Comparison of ENCODE assay signal across 18 cellular contexts in the genomic region with DNA sequence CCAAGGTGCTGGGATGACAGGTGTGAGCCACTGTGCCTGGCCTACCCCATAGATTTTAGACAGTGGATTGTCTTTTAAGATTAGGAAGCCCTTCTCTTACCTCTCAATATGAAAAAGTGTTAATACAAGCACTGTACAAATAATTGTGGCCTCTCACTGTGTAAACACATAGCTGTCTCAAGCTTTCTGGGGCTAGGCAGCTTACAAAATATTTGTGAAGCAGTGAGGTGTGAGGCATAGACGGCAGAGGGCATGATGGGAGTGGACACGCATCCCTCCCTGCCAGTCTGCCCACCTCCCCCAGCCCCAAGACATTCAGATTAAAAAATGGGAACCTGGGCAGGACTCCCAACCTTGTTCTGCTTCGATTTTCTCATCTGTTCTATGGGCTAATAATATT.
"Had no signal": no experiment of that assay in that cellular context is flagged by ENCODE, and none has a peak within 500 bp of the region (broad histone marks: within the 10 kb centered on the region; RNA-seq: fewer than 3 reads in every experiment).

No MANE protein-coding gene starts in this region.

- H3K4me1 ChIP-seq: left ventricle myocardium inferior had no signal

- H3K4me3 Mint-ChIP-seq: activated B cell treated with CpG ODN at 0.5 μM for 24 hours; activated CD4-positive, alpha-beta T cell treated with anti-CD3 and anti-CD28 coated beads for 36 hours; activated naive CD4-positive, alpha-beta T cell treated with anti-CD3 and anti-CD28 coated beads for 36 hours; activated T-cell treated with anti-CD3 and anti-CD28 coated beads, Interleukin-2, amount 50 U/mL, for 4 hours; nephron progenitor cell; T-helper 1 cell treated with Interleukin-12 subunit alpha and Interleukin-12 subunit beta and Interleukin-4 antibody, amounts not matched to agents 30 μg/mL and 1 μg/mL, for 36 hours had no signal

- H3K27me3 Mint-ChIP-seq: activated B cell treated with CpG ODN at 0.5 μM for 24 hours; activated CD4-positive, alpha-beta T cell treated with anti-CD3 and anti-CD28 coated beads for 36 hours had no signal

- H3K4me1 Mint-ChIP-seq: activated B cell treated with CpG ODN at 0.5 μM for 24 hours had no signal

- H3K4me3 ChIP-seq: cardiac muscle cell, left ventricle myocardium inferior, sigmoid colon had no signal

- H3K36me3 ChIP-seq: cardiac muscle cell had no signal

- H3K27ac Mint-ChIP-seq: activated B cell treated with CpG ODN at 0.5 μM for 24 hours; activated CD4-positive, alpha-beta T cell treated with anti-CD3 and anti-CD28 coated beads for 36 hours; activated naive CD4-positive, alpha-beta T cell treated with anti-CD3 and anti-CD28 coated beads for 36 hours; nephron progenitor cell; T-helper 1 cell treated with Interleukin-12 subunit alpha and Interleukin-12 subunit beta and Interleukin-4 antibody, amounts not matched to agents 30 μg/mL and 1 μg/mL, for 36 hours had no signal

- H3K9me3 Mint-ChIP-seq: activated B cell treated with CpG ODN at 0.5 μM for 24 hours; activated naive CD4-positive, alpha-beta T cell treated with anti-CD3 and anti-CD28 coated beads for 36 hours; activated T-cell treated with anti-CD3 and anti-CD28 coated beads, Interleukin-2, amount 50 U/mL, for 4 hours; nephron progenitor cell; T-helper 1 cell treated with Interleukin-12 subunit alpha and Interleukin-12 subunit beta and Interleukin-4 antibody, amounts not matched to agents 30 μg/mL and 1 μg/mL, for 36 hours had no signal

- H3K27ac ChIP-seq: cardiac muscle cell, epithelial cell of prostate, left ventricle myocardium inferior had no signal

- ATAC-seq: activated CD4-positive, alpha-beta T cell treated with anti-CD3 and anti-CD28 coated beads for 36 hours; activated T-cell treated with anti-CD3 and anti-CD28 coated beads, Interleukin-2, amount 50 U/mL, for 4 hours had no signal

- H3K27me3 ChIP-seq: cardiac muscle cell, sigmoid colon had no signal

- DNase-seq: activated B cell treated with CpG ODN at 0.5 μM for 24 hours; activated CD4-positive, alpha-beta T cell treated with anti-CD3 and anti-CD28 coated beads for 36 hours; activated CD4-positive, alpha-beta T cell treated with anti-CD3 and anti-CD28 coated beads, Interleukin-2, amount 50 U/mL, for 4 hours; activated CD8-positive, alpha-beta memory T cell treated with anti-CD3 and anti-CD28 coated beads, Interleukin-2, amount 50 U/mL, for 48 hours; activated effector memory CD4-positive, alpha-beta T cell treated with Interleukin-2 at 50 U/mL for 16 hours; activated naive CD4-positive, alpha-beta T cell treated with anti-CD3 and anti-CD28 coated beads for 36 hours; activated T-cell treated with anti-CD3 and anti-CD28 coated beads, Interleukin-2, amount 50 U/mL, for 4 hours; kidney; left ventricle myocardium inferior; nephron progenitor cell; nucleus accumbens; posterior cingulate gyrus; sigmoid colon; stimulated activated CD4-positive, alpha-beta T cell treated with anti-CD3 and anti-CD28 coated beads, Interleukin-4, amount 100 ng/mL, for 1 hour; stimulated activated naive CD4-positive, alpha-beta T cell treated with Interleukin-2 at 50 U/mL for 16 hours had no signal

- H3K9me3 ChIP-seq: left ventricle myocardium inferior, sigmoid colon had no signal
